Comparison of ENCODE assay signal across 1 cellular context in genomic region chr10:35306852-35307251, GRCh38.
TF ChIP-seq lines count a peak whose summit lies in the region.

No MANE protein-coding gene starts in this region.

TF ChIP-seq in K562, 482 proteins besides CTCF, POLR2A, EP300 and RAD21 (continued from another document):
- TF ChIP-seq, protein P1, sequence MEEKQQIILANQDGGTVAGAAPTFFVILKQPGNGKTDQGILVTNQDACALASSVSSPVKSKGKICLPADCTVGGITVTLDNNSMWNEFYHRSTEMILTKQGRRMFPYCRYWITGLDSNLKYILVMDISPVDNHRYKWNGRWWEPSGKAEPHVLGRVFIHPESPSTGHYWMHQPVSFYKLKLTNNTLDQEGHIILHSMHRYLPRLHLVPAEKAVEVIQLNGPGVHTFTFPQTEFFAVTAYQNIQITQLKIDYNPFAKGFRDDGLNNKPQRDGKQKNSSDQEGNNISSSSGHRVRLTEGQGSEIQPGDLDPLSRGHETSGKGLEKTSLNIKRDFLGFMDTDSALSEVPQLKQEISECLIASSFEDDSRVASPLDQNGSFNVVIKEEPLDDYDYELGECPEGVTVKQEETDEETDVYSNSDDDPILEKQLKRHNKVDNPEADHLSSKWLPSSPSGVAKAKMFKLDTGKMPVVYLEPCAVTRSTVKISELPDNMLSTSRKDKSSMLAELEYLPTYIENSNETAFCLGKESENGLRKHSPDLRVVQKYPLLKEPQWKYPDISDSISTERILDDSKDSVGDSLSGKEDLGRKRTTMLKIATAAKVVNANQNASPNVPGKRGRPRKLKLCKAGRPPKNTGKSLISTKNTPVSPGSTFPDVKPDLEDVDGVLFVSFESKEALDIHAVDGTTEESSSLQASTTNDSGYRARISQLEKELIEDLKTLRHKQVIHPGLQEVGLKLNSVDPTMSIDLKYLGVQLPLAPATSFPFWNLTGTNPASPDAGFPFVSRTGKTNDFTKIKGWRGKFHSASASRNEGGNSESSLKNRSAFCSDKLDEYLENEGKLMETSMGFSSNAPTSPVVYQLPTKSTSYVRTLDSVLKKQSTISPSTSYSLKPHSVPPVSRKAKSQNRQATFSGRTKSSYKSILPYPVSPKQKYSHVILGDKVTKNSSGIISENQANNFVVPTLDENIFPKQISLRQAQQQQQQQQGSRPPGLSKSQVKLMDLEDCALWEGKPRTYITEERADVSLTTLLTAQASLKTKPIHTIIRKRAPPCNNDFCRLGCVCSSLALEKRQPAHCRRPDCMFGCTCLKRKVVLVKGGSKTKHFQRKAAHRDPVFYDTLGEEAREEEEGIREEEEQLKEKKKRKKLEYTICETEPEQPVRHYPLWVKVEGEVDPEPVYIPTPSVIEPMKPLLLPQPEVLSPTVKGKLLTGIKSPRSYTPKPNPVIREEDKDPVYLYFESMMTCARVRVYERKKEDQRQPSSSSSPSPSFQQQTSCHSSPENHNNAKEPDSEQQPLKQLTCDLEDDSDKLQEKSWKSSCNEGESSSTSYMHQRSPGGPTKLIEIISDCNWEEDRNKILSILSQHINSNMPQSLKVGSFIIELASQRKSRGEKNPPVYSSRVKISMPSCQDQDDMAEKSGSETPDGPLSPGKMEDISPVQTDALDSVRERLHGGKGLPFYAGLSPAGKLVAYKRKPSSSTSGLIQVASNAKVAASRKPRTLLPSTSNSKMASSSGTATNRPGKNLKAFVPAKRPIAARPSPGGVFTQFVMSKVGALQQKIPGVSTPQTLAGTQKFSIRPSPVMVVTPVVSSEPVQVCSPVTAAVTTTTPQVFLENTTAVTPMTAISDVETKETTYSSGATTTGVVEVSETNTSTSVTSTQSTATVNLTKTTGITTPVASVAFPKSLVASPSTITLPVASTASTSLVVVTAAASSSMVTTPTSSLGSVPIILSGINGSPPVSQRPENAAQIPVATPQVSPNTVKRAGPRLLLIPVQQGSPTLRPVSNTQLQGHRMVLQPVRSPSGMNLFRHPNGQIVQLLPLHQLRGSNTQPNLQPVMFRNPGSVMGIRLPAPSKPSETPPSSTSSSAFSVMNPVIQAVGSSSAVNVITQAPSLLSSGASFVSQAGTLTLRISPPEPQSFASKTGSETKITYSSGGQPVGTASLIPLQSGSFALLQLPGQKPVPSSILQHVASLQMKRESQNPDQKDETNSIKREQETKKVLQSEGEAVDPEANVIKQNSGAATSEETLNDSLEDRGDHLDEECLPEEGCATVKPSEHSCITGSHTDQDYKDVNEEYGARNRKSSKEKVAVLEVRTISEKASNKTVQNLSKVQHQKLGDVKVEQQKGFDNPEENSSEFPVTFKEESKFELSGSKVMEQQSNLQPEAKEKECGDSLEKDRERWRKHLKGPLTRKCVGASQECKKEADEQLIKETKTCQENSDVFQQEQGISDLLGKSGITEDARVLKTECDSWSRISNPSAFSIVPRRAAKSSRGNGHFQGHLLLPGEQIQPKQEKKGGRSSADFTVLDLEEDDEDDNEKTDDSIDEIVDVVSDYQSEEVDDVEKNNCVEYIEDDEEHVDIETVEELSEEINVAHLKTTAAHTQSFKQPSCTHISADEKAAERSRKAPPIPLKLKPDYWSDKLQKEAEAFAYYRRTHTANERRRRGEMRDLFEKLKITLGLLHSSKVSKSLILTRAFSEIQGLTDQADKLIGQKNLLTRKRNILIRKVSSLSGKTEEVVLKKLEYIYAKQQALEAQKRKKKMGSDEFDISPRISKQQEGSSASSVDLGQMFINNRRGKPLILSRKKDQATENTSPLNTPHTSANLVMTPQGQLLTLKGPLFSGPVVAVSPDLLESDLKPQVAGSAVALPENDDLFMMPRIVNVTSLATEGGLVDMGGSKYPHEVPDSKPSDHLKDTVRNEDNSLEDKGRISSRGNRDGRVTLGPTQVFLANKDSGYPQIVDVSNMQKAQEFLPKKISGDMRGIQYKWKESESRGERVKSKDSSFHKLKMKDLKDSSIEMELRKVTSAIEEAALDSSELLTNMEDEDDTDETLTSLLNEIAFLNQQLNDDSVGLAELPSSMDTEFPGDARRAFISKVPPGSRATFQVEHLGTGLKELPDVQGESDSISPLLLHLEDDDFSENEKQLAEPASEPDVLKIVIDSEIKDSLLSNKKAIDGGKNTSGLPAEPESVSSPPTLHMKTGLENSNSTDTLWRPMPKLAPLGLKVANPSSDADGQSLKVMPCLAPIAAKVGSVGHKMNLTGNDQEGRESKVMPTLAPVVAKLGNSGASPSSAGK (IDR thresholded peaks at IDR 0.05): peak; percentile 34; the same call in 1 of the 2 replicates
- TF ChIP-seq, protein P2, sequence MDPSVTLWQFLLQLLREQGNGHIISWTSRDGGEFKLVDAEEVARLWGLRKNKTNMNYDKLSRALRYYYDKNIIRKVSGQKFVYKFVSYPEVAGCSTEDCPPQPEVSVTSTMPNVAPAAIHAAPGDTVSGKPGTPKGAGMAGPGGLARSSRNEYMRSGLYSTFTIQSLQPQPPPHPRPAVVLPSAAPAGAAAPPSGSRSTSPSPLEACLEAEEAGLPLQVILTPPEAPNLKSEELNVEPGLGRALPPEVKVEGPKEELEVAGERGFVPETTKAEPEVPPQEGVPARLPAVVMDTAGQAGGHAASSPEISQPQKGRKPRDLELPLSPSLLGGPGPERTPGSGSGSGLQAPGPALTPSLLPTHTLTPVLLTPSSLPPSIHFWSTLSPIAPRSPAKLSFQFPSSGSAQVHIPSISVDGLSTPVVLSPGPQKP (CRISPR knock-in tag; IDR thresholded peaks at IDR 0.05): no peak
- TF ChIP-seq ZNF707 (CRISPR knock-in tag; conservative IDR thresholded peaks at IDR 0.05) (no peak), DMBX1 (CRISPR knock-in tag; IDR thresholded peaks at IDR 0.05; ENCODE audit: borderline replicate concordance) (no peak), THAP12 (CRISPR knock-in tag; IDR thresholded peaks at IDR 0.05) (no peak), KLF16 (IDR thresholded peaks at IDR 0.05) (no peak), SNRNP70 (optimal IDR thresholded peaks at IDR 0.05; ENCODE audit: low read depth, low read length) (no peak), BHLHE40 (IDR thresholded peaks at IDR 0.05; ENCODE audit: low read length) (peak; percentile 76), ARID1B (IDR thresholded peaks at IDR 0.05) (peak; percentile 32; the same call in 1 of the 2 replicates), ZNF780A (CRISPR knock-in tag; IDR thresholded peaks at IDR 0.05) (no peak), ZNF785 (CRISPR knock-in tag; IDR thresholded peaks at IDR 0.05) (no peak), BRCA1 (IDR thresholded peaks at IDR 0.05) (no peak), BRCA1 (CRISPR knock-in tag; IDR thresholded peaks at IDR 0.05) (no peak), TCF7 (IDR thresholded peaks at IDR 0.05; ENCODE audit: borderline replicate concordance) (no peak), ZNF583 (CRISPR knock-in tag; IDR thresholded peaks at IDR 0.05) (no peak), BRF2 (IDR thresholded peaks at IDR 0.05; ENCODE audit: borderline replicate concordance, insufficient read depth, insufficient read length) (no peak), CBFA2T2 (conservative IDR thresholded peaks at IDR 0.05) (peak; percentile 52), PRPF4 (IDR thresholded peaks at IDR 0.05; ENCODE audit: insufficient read depth, low read depth, low read length, poor library complexity, severe bottlenecking) (no peak), ZNF282 (CRISPR knock-in tag; IDR thresholded peaks at IDR 0.05) (no peak), FOXJ2 (tag; IDR thresholded peaks at IDR 0.05) (no peak), JUNB (CRISPR knock-in tag; conservative IDR thresholded peaks at IDR 0.05) (no peak), ZBED1 (IDR thresholded peaks at IDR 0.05) (no peak), ZEB2 (IDR thresholded peaks at IDR 0.05) (peak; percentile 64), TBL1XR1 (IDR thresholded peaks at IDR 0.05; ENCODE audit: low read length in 2 of 2) (no peak)
- TF ChIP-seq, protein P3, sequence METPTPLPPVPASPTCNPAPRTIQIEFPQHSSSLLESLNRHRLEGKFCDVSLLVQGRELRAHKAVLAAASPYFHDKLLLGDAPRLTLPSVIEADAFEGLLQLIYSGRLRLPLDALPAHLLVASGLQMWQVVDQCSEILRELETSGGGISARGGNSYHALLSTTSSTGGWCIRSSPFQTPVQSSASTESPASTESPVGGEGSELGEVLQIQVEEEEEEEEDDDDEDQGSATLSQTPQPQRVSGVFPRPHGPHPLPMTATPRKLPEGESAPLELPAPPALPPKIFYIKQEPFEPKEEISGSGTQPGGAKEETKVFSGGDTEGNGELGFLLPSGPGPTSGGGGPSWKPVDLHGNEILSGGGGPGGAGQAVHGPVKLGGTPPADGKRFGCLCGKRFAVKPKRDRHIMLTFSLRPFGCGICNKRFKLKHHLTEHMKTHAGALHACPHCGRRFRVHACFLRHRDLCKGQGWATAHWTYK (CRISPR knock-in tag; IDR thresholded peaks at IDR 0.05): no peak
- TF ChIP-seq, protein P4, sequence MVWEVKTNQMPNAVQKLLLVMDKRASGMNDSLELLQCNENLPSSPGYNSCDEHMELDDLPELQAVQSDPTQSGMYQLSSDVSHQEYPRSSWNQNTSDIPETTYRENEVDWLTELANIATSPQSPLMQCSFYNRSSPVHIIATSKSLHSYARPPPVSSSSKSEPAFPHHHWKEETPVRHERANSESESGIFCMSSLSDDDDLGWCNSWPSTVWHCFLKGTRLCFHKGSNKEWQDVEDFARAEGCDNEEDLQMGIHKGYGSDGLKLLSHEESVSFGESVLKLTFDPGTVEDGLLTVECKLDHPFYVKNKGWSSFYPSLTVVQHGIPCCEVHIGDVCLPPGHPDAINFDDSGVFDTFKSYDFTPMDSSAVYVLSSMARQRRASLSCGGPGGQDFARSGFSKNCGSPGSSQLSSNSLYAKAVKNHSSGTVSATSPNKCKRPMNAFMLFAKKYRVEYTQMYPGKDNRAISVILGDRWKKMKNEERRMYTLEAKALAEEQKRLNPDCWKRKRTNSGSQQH (CRISPR knock-in tag; IDR thresholded peaks at IDR 0.05): no peak
